Comparison of ENCODE assay signal across 8 cellular contexts in the genomic region with DNA sequence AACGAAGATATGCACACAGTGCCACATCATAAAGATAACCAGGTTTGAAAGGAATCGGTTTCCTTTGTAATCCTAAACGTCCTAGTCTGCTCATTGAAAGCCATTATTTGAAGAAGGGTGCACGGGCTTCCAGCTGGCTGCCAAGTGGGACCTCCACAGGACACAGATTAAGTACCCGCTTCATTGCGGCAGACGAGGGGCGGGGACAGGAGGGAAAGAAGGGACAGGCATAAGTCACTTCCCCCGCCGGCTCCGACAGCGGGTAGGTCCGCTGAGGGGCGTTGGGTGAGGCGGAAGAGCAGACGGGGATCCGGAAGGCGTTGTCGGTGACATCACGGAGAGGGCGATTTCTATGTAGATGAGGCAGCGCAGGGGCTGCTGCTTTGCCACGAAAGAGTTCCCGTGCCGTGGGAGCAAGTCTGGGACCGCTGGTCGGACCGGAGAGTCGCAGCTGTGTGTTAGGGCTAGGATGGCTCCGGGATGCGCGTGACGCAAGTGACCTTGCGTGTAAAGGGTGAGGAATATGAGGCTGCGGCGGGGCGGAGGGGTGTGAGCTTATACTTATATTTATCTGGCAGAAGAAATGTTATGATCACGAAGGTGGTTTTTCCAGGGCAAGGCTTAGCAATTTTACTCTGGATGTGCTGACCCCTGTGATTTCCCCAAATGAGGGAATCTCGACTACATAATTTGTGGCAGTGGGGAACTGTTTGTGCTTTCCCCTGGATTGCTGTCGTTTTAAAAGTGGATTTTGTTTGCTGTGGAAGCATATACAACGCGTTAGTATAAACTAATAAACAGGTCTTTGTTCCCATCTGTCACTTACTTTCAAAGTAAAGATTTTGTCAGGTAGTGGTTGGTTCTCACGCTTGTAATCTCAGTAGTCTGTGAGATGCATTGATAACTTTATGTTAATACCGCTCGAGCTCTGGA.
DNase-seq lines count a peak whose midpoint lies in the region; ATAC-seq and TF ChIP-seq lines count a peak whose summit lies in the region.
"Not testable (repeated sequence)": the region's sequence is repeated elsewhere in the genome, so short reads cannot be mapped to it uniquely, and the experiment has no call there.

No MANE protein-coding gene starts in this region.

- H3K9me3 Mint-ChIP-seq in CD8-positive, alpha-beta memory T cell = not testable (repeated sequence)

- DNase-seq in CD8-positive, alpha-beta memory T cell = peak; percentile 77 to 91 (median 85)
- DNase-seq in activated T-cell treated with anti-CD3 and anti-CD28 coated beads for 48 hours (ENCODE audit: low read depth) = peak; percentile 79
- not testable (repeated sequence) for DNase-seq in epithelial cell of prostate (ENCODE audit: low read depth, low spot score)
- DNase-seq in stimulated activated CD4-positive, alpha-beta T cell treated with anti-CD3 and anti-CD28 coated beads, TNF-alpha, amount 100 ng/mL, for 24 hours (ENCODE audit: low read depth in 3 of 3) = peak; percentile 66 to 87 (median 75)

- H3K9me3 ChIP-seq in CD8-positive, alpha-beta memory T cell (ENCODE audit: low read length); mesodermal cell (ENCODE audit: control insufficient read depth, low read length): not testable (repeated sequence)

- CTCF ChIA-PET in CD8-positive, alpha-beta memory T cell (lab: Charles Lee) = not testable (repeated sequence)

- POLR2A ChIA-PET in CD8-positive, alpha-beta memory T cell (lab: Charles Lee) = interaction anchor here (1.4 kb wide), 1 partner anchor 29 kb away, joined by 5 read pairs; no protein-coding TSS in a partner anchor

- H3K4me1 ChIP-seq in CD8-positive, alpha-beta memory T cell (ENCODE audit: insufficient read depth, low read length); mesodermal cell (ENCODE audit: control insufficient read depth, insufficient read depth, low read length, poor library complexity, severe bottlenecking): not testable (repeated sequence)

- H3K4me1 Mint-ChIP-seq in CD8-positive, alpha-beta memory T cell = peaks cover 27 to 43% (median 40%) of the 10 kb centered on the region in 3 donors

- H3K27ac Mint-ChIP-seq in CD8-positive, alpha-beta memory T cell = peak overlapping the region; percentile 88 to 100 (median 100)

- H3K36me3 Mint-ChIP-seq in CD8-positive, alpha-beta memory T cell = peaks cover 0 to 16% (median 0%) of the 10 kb centered on the region in 3 donors

- not testable (repeated sequence) for H3K27me3 ChIP-seq in CD8-positive, alpha-beta memory T cell (ENCODE audit: insufficient read depth, low read length, poor library complexity, severe bottlenecking)

- peak overlapping the region; percentile 95 for H3K27ac ChIP-seq in CD8-positive, alpha-beta memory T cell (ENCODE audit: low read depth, low read length)
- H3K27ac ChIP-seq in epithelial cell of prostate (peak overlapping the region; percentile 70), mesodermal cell (ENCODE audit: low read depth, low read length, severe bottlenecking) (peak overlapping the region; percentile 78)

- not testable (repeated sequence) for H3K36me3 ChIP-seq in CD8-positive, alpha-beta memory T cell (ENCODE audit: insufficient read depth, low read length); mesodermal cell (ENCODE audit: control insufficient read depth, insufficient read depth, low read length)

- H3K4me3 Mint-ChIP-seq in CD8-positive, alpha-beta memory T cell = peak overlapping the region; percentile 92 to 99 (median 98)

- peak overlapping the region; percentile 67 for H3K4me3 ChIP-seq in CD8-positive, alpha-beta memory T cell (ENCODE audit: low read length)
- H3K4me3 ChIP-seq in mesodermal cell (ENCODE audit: extremely low read depth, insufficient read depth, low read length, poor library complexity, severe bottlenecking) = peak overlapping the region; percentile 49

- H3K27me3 Mint-ChIP-seq in CD8-positive, alpha-beta memory T cell = not testable (repeated sequence)

- 2 to 6% methylated on average over 14 to 23 of the region's 45 CpGs for WGBS in mesodermal cell (ENCODE audit: insufficient coverage in 2 of 2), 2 experiments

- ATAC-seq in GM19467 (IDR thresholded peaks at IDR 0.05; ENCODE audit: unreplicated experiment) (peak; percentile 89), HG03558 (IDR thresholded peaks at IDR 0.05; ENCODE audit: extremely low read depth, unreplicated experiment) (peak; percentile 71)

TF ChIP-seq in PFSK-1, 5 proteins besides CTCF, POLR2A, EP300 and RAD21:
- TF ChIP-seq POLR2AphosphoS5 (IDR thresholded peaks at IDR 0.05; ENCODE audit: low read depth, low read length) = peak; percentile 97
